In genomic region chr17:27776882-27777624, GRCh38 we compare ENCODE assay signal across 17 cellular contexts. TPM values are rescaled to one million over a fixed set of nuclear protein-coding genes. Genes with fewer than 3 reads are reported as not detected.
"Had no signal": no experiment of that assay in that cellular context is flagged by ENCODE, and none has a peak within 500 bp of the region (broad histone marks: within the 10 kb centered on the region; RNA-seq: fewer than 3 reads in every experiment).

No MANE protein-coding gene starts in this region.

- H3K4me3 Mint-ChIP-seq: activated naive CD8-positive, alpha-beta T cell treated with anti-CD3 and anti-CD28 coated beads, Interleukin-2, amount 10 ng/mL, durations not matched to agents 7 days and 5 days; activated T-helper 1 cell treated with anti-CD3 and anti-CD28 coated beads, Interleukin-12 subunit alpha, Interleukin-12 subunit beta, Interleukin-2, Interleukin-4 antibody, amounts not matched to agents 30 ng/mL and 10 ng/mL and 1 ng/mL, durations not matched to agents 14 hours and 24 hours and 36 hours; mesothelial cell of epicardium had no signal

- H3K27ac ChIP-seq: hepatocyte, psoas muscle, right lobe of liver, stomach, testis had no signal

- H3K4me1 Mint-ChIP-seq: activated naive CD8-positive, alpha-beta T cell treated with anti-CD3 and anti-CD28 coated beads, Interleukin-2, amount 10 ng/mL, durations not matched to agents 7 days and 5 days; mesothelial cell of epicardium had no signal

- H3K27me3 ChIP-seq: hepatocyte, right lobe of liver, stomach, testis had no signal

- H3K27me3 Mint-ChIP-seq: activated naive CD8-positive, alpha-beta T cell treated with anti-CD3 and anti-CD28 coated beads, Interleukin-2, amount 10 ng/mL, durations not matched to agents 7 days and 5 days had no signal

- DNase-seq: activated naive CD4-positive, alpha-beta T cell; activated naive CD8-positive, alpha-beta T cell treated with anti-CD3 and anti-CD28 coated beads, Interleukin-2, amount 10 ng/mL, durations not matched to agents 7 days and 5 days; aorta; dermis blood vessel endothelial cell; kidney; left ventricle myocardium superior; psoas muscle; right lobe of liver; stomach; testis had no signal

- H3K4me3 ChIP-seq: hepatocyte, psoas muscle, right lobe of liver, smooth muscle cell, stomach, testis had no signal

- H3K4me1 ChIP-seq: psoas muscle, right lobe of liver, stomach, testis had no signal

- H3K79me2 ChIP-seq: hepatocyte had no signal

- ATAC-seq: activated CD4-positive, CD25-positive, alpha-beta regulatory T cell treated with anti-CD3 and anti-CD28 coated beads, Interleukin-2, amount 50 U/mL, for 24 hours; left ventricle myocardium superior; psoas muscle had no signal

- H2AFZ ChIP-seq: hepatocyte had no signal

- H3K27ac Mint-ChIP-seq: activated naive CD8-positive, alpha-beta T cell treated with anti-CD3 and anti-CD28 coated beads, Interleukin-2, amount 10 ng/mL, durations not matched to agents 7 days and 5 days; activated T-helper 1 cell treated with anti-CD3 and anti-CD28 coated beads, Interleukin-12 subunit alpha, Interleukin-12 subunit beta, Interleukin-2, Interleukin-4 antibody, amounts not matched to agents 30 ng/mL and 10 ng/mL and 1 ng/mL, durations not matched to agents 14 hours and 24 hours and 36 hours; mesothelial cell of epicardium had no signal

- H3K4me2 ChIP-seq: hepatocyte, smooth muscle cell had no signal

- H3K36me3 ChIP-seq: right lobe of liver had no signal

- H3K9me3 ChIP-seq: psoas muscle, right lobe of liver, stomach, testis had no signal

- H3K9me3 Mint-ChIP-seq: activated naive CD8-positive, alpha-beta T cell treated with anti-CD3 and anti-CD28 coated beads, Interleukin-2, amount 10 ng/mL, durations not matched to agents 7 days and 5 days; activated T-helper 1 cell treated with anti-CD3 and anti-CD28 coated beads, Interleukin-12 subunit alpha, Interleukin-12 subunit beta, Interleukin-2, Interleukin-4 antibody, amounts not matched to agents 30 ng/mL and 10 ng/mL and 1 ng/mL, durations not matched to agents 14 hours and 24 hours and 36 hours; mesothelial cell of epicardium had no signal

RNA-seq across cellular contexts. Expression of gene NOS2, which starts 23.3 kb away (rescaled TPM):
- total RNA-seq: activated T-helper 1 cell treated with anti-CD3 and anti-CD28 coated beads, Interleukin-12 subunit alpha, Interleukin-12 subunit beta, Interleukin-2, Interleukin-4 antibody, amounts not matched to agents 30 ng/mL and 10 ng/mL and 1 ng/mL, durations not matched to agents 14 hours and 24 hours and 36 hours; osteoblast; smooth muscle cell; T-helper 2 cell treated with Interferon-gamma antibody and Interleukin-4, amounts not matched to agents 100 ng/mL and 5 ng/mL, for 36 hours had no signal
